Comparison of ENCODE assay signal across 8 cellular contexts in the genomic region with DNA sequence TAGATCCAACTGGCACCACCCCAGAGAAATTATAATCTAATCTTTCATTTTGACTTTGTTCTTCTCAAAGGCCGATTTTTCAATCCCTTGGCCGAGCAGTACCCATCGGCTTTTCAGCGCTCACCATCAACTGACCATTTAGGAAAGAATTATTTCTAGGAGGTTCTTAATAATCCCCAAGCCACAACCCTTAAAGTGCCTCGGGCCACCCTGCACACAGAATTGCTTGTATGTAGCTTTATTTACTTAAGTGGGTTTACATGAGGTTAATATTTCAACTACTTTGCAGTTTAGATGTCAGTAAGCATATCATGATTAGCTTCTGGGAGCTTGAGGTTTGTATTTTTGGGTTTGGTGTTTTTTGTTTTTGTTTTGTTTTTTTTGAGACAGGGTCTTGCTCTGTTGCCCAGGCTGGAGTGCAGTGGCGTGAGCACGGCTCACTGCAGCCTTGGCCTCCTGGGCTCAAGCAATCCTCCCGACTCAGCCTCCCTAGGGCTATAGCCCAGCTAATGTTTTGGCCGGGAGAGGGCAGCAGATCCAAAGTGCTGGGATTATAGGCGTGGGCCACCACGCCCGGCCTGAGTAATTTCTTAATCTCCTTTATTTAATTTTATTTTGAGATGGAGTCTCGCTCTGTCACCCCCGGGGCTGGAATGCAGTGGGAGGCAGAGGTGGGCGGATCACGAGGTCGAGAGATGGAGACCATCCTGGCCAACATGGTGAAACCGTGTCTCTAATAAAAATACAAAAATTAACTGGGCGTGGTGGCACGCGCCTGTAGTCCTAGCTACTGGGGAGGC. TPM values are rescaled to one million over a fixed set of nuclear protein-coding genes. Genes with fewer than 3 reads are reported as not detected.
DNase-seq lines count a peak whose midpoint lies in the region; ATAC-seq and TF ChIP-seq lines count a peak whose summit lies in the region.

No MANE protein-coding gene starts in this region.

- H3K9me3 ChIP-seq in thyroid gland, result no peaks in the 10 kb centered on the region

- DNase-seq in AG09309 (ENCODE audit: low read depth) (no peak), HFF-Myc (ENCODE audit: extremely low read depth, low read depth) (no peak), kidney epithelial cell (ENCODE audit: low read depth) (no peak), thyroid gland (no peak), cerebellum (ENCODE audit: low spot score) (no peak), ureter (ENCODE audit: low spot score) (no peak)
- no peak for DNase-seq in activated naive CD4-positive, alpha-beta T cell treated with anti-CD3 and anti-CD28 coated beads, Interleukin-2, amount 50 U/mL, for 72 hours (ENCODE audit: low spot score in 2 of 2)

- peak; percentile 27 for TF ChIP-seq CTCF in AG09309 (IDR thresholded peaks at IDR 0.05; ENCODE audit: control insufficient read depth, insufficient read depth, low read depth, low read length, missing control alignments)
- TF ChIP-seq CTCF in HFF-Myc (IDR thresholded peaks at IDR 0.05; ENCODE audit: low read depth, low read length, missing control alignments), result no peak
- TF ChIP-seq CTCF in kidney epithelial cell (IDR thresholded peaks at IDR 0.05; ENCODE audit: insufficient read depth, low read length, poor library complexity, severe bottlenecking), result no peak
- no peak for TF ChIP-seq CTCF in thyroid gland (IDR thresholded peaks at IDR 0.05)

- peaks cover 11 to 15% of the 10 kb centered on the region in 2 donors for H3K4me1 ChIP-seq in thyroid gland

- no peak for TF ChIP-seq POLR2A in thyroid gland (IDR thresholded peaks at IDR 0.05)

- no peak for ATAC-seq in activated naive CD4-positive, alpha-beta T cell treated with anti-CD3 and anti-CD28 coated beads, Interleukin-2, amount 50 U/mL, for 72 hours
- no peak for ATAC-seq in GM19467 (IDR thresholded peaks at IDR 0.05; ENCODE audit: unreplicated experiment)

- H3K36me3 ChIP-seq in kidney epithelial cell (ENCODE audit: control insufficient read depth, insufficient read depth, low read length) (peaks cover 4% of the 10 kb centered on the region), thyroid gland (peaks cover 0 to 13% of the 10 kb centered on the region in 2 donors)

- intact Hi-C loops in thyroid gland (cut with DNase I), result loop anchor here (10.0 kb wide), 1 partner anchor 187 kb away; the partner anchor contains the start of gene TTBK2

- H3K36me3 Mint-ChIP-seq in activated naive CD4-positive, alpha-beta T cell treated with anti-CD3 and anti-CD28 coated beads, Interleukin-2, amount 50 U/mL, for 72 hours, result peaks cover 0 to 4% of the 10 kb centered on the region in 2 donors

- peak overlapping the region; percentile 87 to 89 for H3K27ac Mint-ChIP-seq in activated naive CD4-positive, alpha-beta T cell treated with anti-CD3 and anti-CD28 coated beads, Interleukin-2, amount 50 U/mL, for 72 hours

- H3K9me3 Mint-ChIP-seq in activated naive CD4-positive, alpha-beta T cell treated with anti-CD3 and anti-CD28 coated beads, Interleukin-2, amount 50 U/mL, for 72 hours, result no peaks in the 10 kb centered on the region

- H3K27me3 ChIP-seq in kidney epithelial cell (ENCODE audit: control insufficient read depth, insufficient read depth, low read length) (no peaks in the 10 kb centered on the region), thyroid gland (no peaks in the 10 kb centered on the region)

- 84 to 85% methylated on average over 21 of the region's 21 CpGs for WGBS in thyroid gland, 2 donors

- peak overlapping the region; percentile 60 for H3K4me3 ChIP-seq in AG09309 (ENCODE audit: control insufficient read depth, low read depth, low read length)
- H3K4me3 ChIP-seq in HFF-Myc (replicated peaks; ENCODE audit: low read depth, low read length), result peak overlapping the region; percentile 59
- H3K4me3 ChIP-seq in kidney epithelial cell (ENCODE audit: low read depth, low read length), result peak overlapping the region; percentile 89
- H3K4me3 ChIP-seq in thyroid gland (replicated peaks in 1 of 3), result peak overlapping the region in 2 of 3 donors; percentile 73 to 92

- H3K27ac ChIP-seq in thyroid gland, result peak overlapping the region; percentile 79 to 82 (median 80)

RNA-seq across cellular contexts. Expression of gene CDAN1, which starts 0.8 kb away (rescaled TPM):
- 10 to 100 TPM; 17.5 to 27.0 TPM for total RNA-seq in activated naive CD4-positive, alpha-beta T cell treated with anti-CD3 and anti-CD28 coated beads, Interleukin-2, amount 50 U/mL, for 72 hours
- total RNA-seq in kidney epithelial cell (12.9 and 15.8 TPM in 2 replicates), thyroid gland (10 to 100 TPM in 3 of 4 donors, 1 to 10 TPM in 1; 9.4 to 15.9 (median 12.6) TPM), cerebellum (12.3 TPM), ureter (13.3 TPM)
